In genomic region chr1:31764307-31765040, GRCh38 we compare ENCODE assay signal across 8 cellular contexts. TPM values are rescaled to one million over a fixed set of nuclear protein-coding genes. Genes with fewer than 3 reads are reported as not detected.
A peak's percentile ranks its signal among the peaks of the same experiment; 100 is the strongest.
DNase-seq lines count a peak whose midpoint lies in the region; ATAC-seq and TF ChIP-seq lines count a peak whose summit lies in the region.

Gene ADGRB2 (minus strand): TSS chr1:31764340. CDS start chr1:31757221, 7,119 bp downstream.

- H3K27me3 ChIP-seq in heart left ventricle (peaks cover 0 to 46% (median 10%) of the 10 kb centered on the region in 9 donors), gastrocnemius medialis (peaks cover 25 to 33% (median 32%) of the 10 kb centered on the region in 3 donors)

- 2 to 14% (median 4%) methylated on average over 6 to 60 of the region's 60 CpGs for WGBS in heart left ventricle, 4 donors

- H3K27me3 Mint-ChIP-seq in activated T-helper 2 cell treated with anti-CD3 and anti-CD28 coated beads, Interferon-gamma antibody, Interleukin-2, Interleukin-4, amounts not matched to agents 10 μg/mL and 5 μg/mL and 100 μg/mL, durations not matched to agents 14 hours and 24 hours and 36 hours (ENCODE audit: low read depth): peaks cover 48% of the 10 kb centered on the region

- H3K36me3 ChIP-seq in heart left ventricle (no peaks in the 10 kb centered on the region), gastrocnemius medialis (no peaks in the 10 kb centered on the region)

- peaks cover 28% of the 10 kb centered on the region for H3K4me1 Mint-ChIP-seq in activated T-helper 2 cell treated with anti-CD3 and anti-CD28 coated beads, Interferon-gamma antibody, Interleukin-2, Interleukin-4, amounts not matched to agents 10 μg/mL and 5 μg/mL and 100 μg/mL, durations not matched to agents 14 hours and 24 hours and 36 hours (ENCODE audit: low read depth)

- no peak for TF ChIP-seq POLR2A in heart left ventricle (IDR thresholded peaks at IDR 0.05)
- no peak for TF ChIP-seq POLR2A in gastrocnemius medialis (IDR thresholded peaks at IDR 0.05)

- peak within 1 kb of the TSS; percentile 8 for H3K27ac Mint-ChIP-seq in activated T-helper 2 cell treated with anti-CD3 and anti-CD28 coated beads, Interferon-gamma antibody, Interleukin-2, Interleukin-4, amounts not matched to agents 10 μg/mL and 5 μg/mL and 100 μg/mL, durations not matched to agents 14 hours and 24 hours and 36 hours

- H3K36me3 Mint-ChIP-seq in activated T-helper 2 cell treated with anti-CD3 and anti-CD28 coated beads, Interferon-gamma antibody, Interleukin-2, Interleukin-4, amounts not matched to agents 10 μg/mL and 5 μg/mL and 100 μg/mL, durations not matched to agents 14 hours and 24 hours and 36 hours (ENCODE audit: low read depth): no peaks in the 10 kb centered on the region

- in situ Hi-C loops in gastrocnemius medialis (cut with MboI; ENCODE audit: low sequenced_read_pairs in 4 of 4): no loop called here

- no peaks in the 10 kb centered on the region for H3K9me3 Mint-ChIP-seq in activated T-helper 2 cell treated with anti-CD3 and anti-CD28 coated beads, Interferon-gamma antibody, Interleukin-2, Interleukin-4, amounts not matched to agents 10 μg/mL and 5 μg/mL and 100 μg/mL, durations not matched to agents 14 hours and 24 hours and 36 hours

- H3K9me3 ChIP-seq in heart left ventricle (no peaks in the 10 kb centered on the region), gastrocnemius medialis (no peaks in the 10 kb centered on the region)

- H3K4me3 ChIP-seq in heart left ventricle (peak within 1 kb of the TSS; percentile 30 to 71 (median 58)), gastrocnemius medialis (peak within 1 kb of the TSS; percentile 45 to 67 (median 50))

- TF ChIP-seq CTCF in LNCAP (IDR thresholded peaks at IDR 0.05) (peak; percentile 36), heart left ventricle (IDR thresholded peaks at IDR 0.05) (peak in 2 of 12 donors; percentile 16 to 18), gastrocnemius medialis (IDR thresholded peaks at IDR 0.05 in 4 of 5, conservative IDR thresholded peaks at IDR 0.05 in 1 of 5) (peak in 1 of 5 experiments; percentile 7)

- peak in 3 of 4 donors; percentile 4 to 35 (median 28) for ATAC-seq in heart left ventricle
- no peak for ATAC-seq in gastrocnemius medialis
- ATAC-seq in GM18867 (IDR thresholded peaks at IDR 0.05; ENCODE audit: unreplicated experiment): no peak
- ATAC-seq in GM18907 (IDR thresholded peaks at IDR 0.05; ENCODE audit: unreplicated experiment): no peak

- DNase-seq in DMS153 (lab: John Stamatoyannopoulos, UW): peak; percentile 80
- no peak for DNase-seq in activated T-helper 2 cell treated with anti-CD3 and anti-CD28 coated beads, Interferon-gamma antibody, Interleukin-2, Interleukin-4, amounts not matched to agents 10 μg/mL and 5 μg/mL and 100 μg/mL, durations not matched to agents 14 hours and 24 hours and 36 hours (ENCODE audit: low spot score)
- peak in 1 of 5 donors; percentile 66 for DNase-seq in heart left ventricle
- DNase-seq in gastrocnemius medialis: no peak
- no peak for DNase-seq in NCI-H2029 (lab: John Stamatoyannopoulos, UW)

- intact Hi-C loops in activated T-helper 2 cell treated with anti-CD3 and anti-CD28 coated beads, Interferon-gamma antibody, Interleukin-2, Interleukin-4, amounts not matched to agents 10 μg/mL and 5 μg/mL and 100 μg/mL, durations not matched to agents 14 hours and 24 hours and 36 hours (cut with micrococcal nuclease): loop anchor here (5.0 to 10.0 kb wide), 2 partner anchors 120 to 173 kb away; partner anchors contain the start of genes PEF1 and PTP4A2
- intact Hi-C loops in heart left ventricle (cut with DNase I) (loop anchor here in 5 of 10 donors (2.0 to 5.0 kb wide), 2 partner anchors 24 to 198 kb away; no protein-coding TSS in a partner anchor), gastrocnemius medialis (cut with DNase I; ENCODE audit: low total_unique reads) (no loop called here)

- peak within 1 kb of the TSS; percentile 81 for H3K4me3 Mint-ChIP-seq in activated T-helper 2 cell treated with anti-CD3 and anti-CD28 coated beads, Interferon-gamma antibody, Interleukin-2, Interleukin-4, amounts not matched to agents 10 μg/mL and 5 μg/mL and 100 μg/mL, durations not matched to agents 14 hours and 24 hours and 36 hours (ENCODE audit: low read depth)

- peaks cover 2 to 48% (median 29%) of the 10 kb centered on the region in 12 donors for H3K4me1 ChIP-seq in heart left ventricle
- H3K4me1 ChIP-seq in gastrocnemius medialis: peaks cover 19 to 33% of the 10 kb centered on the region in 2 donors

- H3K27ac ChIP-seq in heart left ventricle (no peak within 1 kb of the TSS), gastrocnemius medialis (no peak within 1 kb of the TSS)

RNA-seq across cellular contexts. Expression of gene ADGRB2, which starts in this region (rescaled TPM):
- 5.4 and 6.0 TPM in 2 replicates for total RNA-seq in activated T-helper 2 cell treated with anti-CD3 and anti-CD28 coated beads, Interferon-gamma antibody, Interleukin-2, Interleukin-4, amounts not matched to agents 10 μg/mL and 5 μg/mL and 100 μg/mL, durations not matched to agents 14 hours and 24 hours and 36 hours
- 10 to 100 TPM in 4 of 9 donors, 1 to 10 TPM in 5; 4.7 to 18.5 (median 9.6) TPM for total RNA-seq in heart left ventricle
- polyA plus RNA-seq in heart left ventricle: 10 to 100 TPM in 1 of 2 donors, 1 to 10 TPM in 1; 1.1 to 11.5 TPM
- total RNA-seq in gastrocnemius medialis: 1 to 10 TPM in 3 of 4 donors, not detected in 1; 1.1 to 2.2 (median 1.7) TPM

Comparison
In these comparisons a context has a peak if more than half of its experiments do, and no peak if none do; other contexts are left out.
1. ATAC-seq: peak in heart left ventricle (3 of 4); none in gastrocnemius medialis (0 of 2), GM18867 (single experiment) and GM18907 (single experiment).